Comparison of ENCODE assay signal across 8 cellular contexts in the genomic region with DNA sequence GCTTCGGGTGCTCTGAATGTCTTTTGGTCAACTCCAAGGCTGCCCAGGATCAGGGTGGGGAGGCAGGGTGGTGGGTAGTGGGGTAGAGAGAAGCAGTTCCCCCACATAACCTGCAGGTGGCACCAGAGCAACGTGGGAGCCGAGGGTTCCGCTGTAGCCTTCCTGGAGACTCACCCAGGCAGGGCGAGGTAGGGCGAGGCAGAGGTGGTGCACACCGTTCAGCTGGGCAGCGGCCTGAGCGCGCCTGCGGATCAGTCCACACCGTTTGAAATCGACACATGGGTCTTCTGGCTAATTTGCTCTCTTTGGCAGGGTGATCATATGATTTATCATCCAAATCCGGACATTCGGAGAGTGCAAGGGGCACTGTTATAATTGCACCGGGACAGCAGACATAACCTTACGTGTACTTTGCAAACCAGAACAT.
A peak's percentile ranks its signal among the peaks of the same experiment; 100 is the strongest.
DNase-seq lines count a peak whose midpoint lies in the region; ATAC-seq and TF ChIP-seq lines count a peak whose summit lies in the region.

No MANE protein-coding gene starts in this region.

- peak; percentile 56 for ATAC-seq in HG02840 (IDR thresholded peaks at IDR 0.05; ENCODE audit: low FRiP score, unreplicated experiment)

- peak; percentile 95 for TF ChIP-seq CTCF in cardiac fibroblast (IDR thresholded peaks at IDR 0.05; ENCODE audit: low read depth, low read length)

- DNase-seq in DMS 273 (lab: John Stamatoyannopoulos, UW; ENCODE audit: unreplicated experiment) = peak; percentile 77
- DNase-seq in DMS 273 treated with DMSO at 0.1 percent for 48 hours (lab: John Stamatoyannopoulos, UW) = no peak
- peak; percentile 26 for DNase-seq in NCI-H2171 (lab: John Stamatoyannopoulos, UW)
- DNase-seq in activated CD4-positive, CD25-positive, alpha-beta regulatory T cell (lab: John Stamatoyannopoulos, UW) = peak; percentile 47 to 69 (median 49)
- peak; percentile 67 to 69 for DNase-seq in cardiac fibroblast (ENCODE audit: low read depth in 2 of 2)
- peak; percentile 51 for DNase-seq in kidney glomerular epithelial cell (lab: John Stamatoyannopoulos, UW)
- peak; percentile 58 to 67 (median 59) for DNase-seq in stimulated activated CD4-positive, alpha-beta T cell treated with anti-CD3 and anti-CD28 coated beads, Interleukin-1b, Interleukin-23, amount 100 ng/mL, for 24 hours (ENCODE audit: low read depth in 4 of 4, low spot score in 1 of 4)

- H3K4me3 ChIP-seq in cardiac fibroblast (replicated peaks in 1 of 2; ENCODE audit: low read depth in 2 of 2, low read length in 2 of 2) = no peak overlapping the region
